ENCODE assay signal across 7 cellular contexts in the genomic region with DNA sequence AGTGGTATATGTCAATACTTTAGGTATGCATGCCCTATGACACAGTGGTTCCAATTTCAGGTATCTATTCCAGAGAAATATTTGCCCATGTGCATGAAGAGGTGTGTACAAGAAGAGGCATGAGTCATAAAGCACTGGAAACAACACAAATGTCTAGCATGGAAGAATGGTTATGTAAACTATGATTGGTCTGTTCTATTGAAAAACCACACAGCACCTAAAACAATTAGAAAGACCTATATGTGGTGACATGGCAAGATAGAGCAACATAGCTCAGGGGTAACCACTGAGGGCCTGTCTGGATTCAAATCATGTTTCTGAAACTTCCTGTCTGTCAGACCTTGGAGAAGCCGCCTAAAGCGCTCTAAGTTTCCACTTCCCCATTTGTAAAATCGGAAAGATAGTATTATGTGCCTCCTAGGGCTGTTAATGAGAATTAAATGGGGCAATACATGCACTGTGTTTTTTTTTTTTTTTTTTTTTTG.
A peak's percentile ranks its signal among the peaks of the same experiment; 100 is the strongest.
DNase-seq lines count a peak whose midpoint lies in the region; ATAC-seq and TF ChIP-seq lines count a peak whose summit lies in the region.

No MANE protein-coding gene starts in this region.

- H3K27ac ChIP-seq in MM.1S (ENCODE audit: low read length) (peak overlapping the region; percentile 3; the same call in 1 of the 2 replicates), smooth muscle cell (ENCODE audit: low read depth) (no peak overlapping the region)

- H3K27me3 Mint-ChIP-seq in activated T-helper 1 cell treated with anti-CD3 and anti-CD28 coated beads, Interleukin-12 subunit alpha, Interleukin-12 subunit beta, Interleukin-2, Interleukin-4 antibody, amounts not matched to agents 30 ng/mL and 10 ng/mL and 1 ng/mL, durations not matched to agents 14 hours and 24 hours and 36 hours (ENCODE audit: insufficient read depth) = peaks cover under 1% of the 10 kb centered on the region
- H3K27me3 Mint-ChIP-seq in glutamatergic neuron (ENCODE audit: unreplicated experiment) = no peaks in the 10 kb centered on the region

- no peak overlapping the region for H3K4me3 ChIP-seq in MM.1S (ENCODE audit: low read length)
- H3K4me3 ChIP-seq in smooth muscle cell = no peak overlapping the region

- no peak for TF ChIP-seq CTCF in MM.1S (IDR thresholded peaks at IDR 0.05; ENCODE audit: low read length)
- no peak for TF ChIP-seq CTCF in smooth muscle cell (IDR thresholded peaks at IDR 0.05; ENCODE audit: borderline replicate concordance, insufficient read depth, poor library complexity, severe bottlenecking)
- no peak for TF ChIP-seq CTCF in glutamatergic neuron (IDR thresholded peaks at IDR 0.05; ENCODE audit: partially characterized antibody, unreplicated experiment)

- H3F3A ChIP-seq in MM.1S (ENCODE audit: insufficient read depth, low read length) (peaks cover 7% of the 10 kb centered on the region), smooth muscle cell (ENCODE audit: low read depth) (no peaks in the 10 kb centered on the region)

- no peaks in the 10 kb centered on the region for H3K9me3 Mint-ChIP-seq in activated T-helper 1 cell treated with anti-CD3 and anti-CD28 coated beads, Interleukin-12 subunit alpha, Interleukin-12 subunit beta, Interleukin-2, Interleukin-4 antibody, amounts not matched to agents 30 ng/mL and 10 ng/mL and 1 ng/mL, durations not matched to agents 14 hours and 24 hours and 36 hours
- H3K9me3 Mint-ChIP-seq in glutamatergic neuron (ENCODE audit: unreplicated experiment) = no peaks in the 10 kb centered on the region

- DNase-seq in H4 (ENCODE audit: low spot score) (peak; percentile 40), MM.1S (peak; percentile 56), smooth muscle cell (lab: John Stamatoyannopoulos, UW; ENCODE audit: unreplicated experiment) (no peak), glutamatergic neuron (no peak)
- DNase-seq in activated T-helper 1 cell treated with anti-CD3 and anti-CD28 coated beads, Interleukin-12 subunit alpha, Interleukin-12 subunit beta, Interleukin-2, Interleukin-4 antibody, amounts not matched to agents 30 ng/mL and 10 ng/mL and 1 ng/mL, durations not matched to agents 14 hours and 24 hours and 36 hours (ENCODE audit: low spot score) = no peak
- DNase-seq in stimulated activated CD4-positive, alpha-beta T cell treated with anti-CD3 and anti-CD28 coated beads, TNF-alpha, amount 100 ng/mL, for 48 hours (ENCODE audit: low read depth in 3 of 3) = peak; percentile 10 to 20 (median 15)

- intact Hi-C loops in activated T-helper 1 cell treated with anti-CD3 and anti-CD28 coated beads, Interleukin-12 subunit alpha, Interleukin-12 subunit beta, Interleukin-2, Interleukin-4 antibody, amounts not matched to agents 30 ng/mL and 10 ng/mL and 1 ng/mL, durations not matched to agents 14 hours and 24 hours and 36 hours (cut with micrococcal nuclease) = loop anchor here (1.0 kb wide), 4 partner anchors 40 to 170 kb away; no protein-coding TSS in a partner anchor

- no peaks in the 10 kb centered on the region for H3K9me3 ChIP-seq in MM.1S (replicated peaks; ENCODE audit: insufficient read depth, low read length)
- no peaks in the 10 kb centered on the region for H3K9me3 ChIP-seq in smooth muscle cell (replicated peaks; ENCODE audit: low read depth)

- H3K4me1 Mint-ChIP-seq in activated T-helper 1 cell treated with anti-CD3 and anti-CD28 coated beads, Interleukin-12 subunit alpha, Interleukin-12 subunit beta, Interleukin-2, Interleukin-4 antibody, amounts not matched to agents 30 ng/mL and 10 ng/mL and 1 ng/mL, durations not matched to agents 14 hours and 24 hours and 36 hours (ENCODE audit: low read depth) = peaks cover 7% of the 10 kb centered on the region
- H3K4me1 Mint-ChIP-seq in glutamatergic neuron (ENCODE audit: low read depth, unreplicated experiment) = no peaks in the 10 kb centered on the region

- H3K79me2 ChIP-seq in MM.1S (ENCODE audit: low read length) (no peaks in the 10 kb centered on the region), smooth muscle cell (ENCODE audit: low read depth) (no peaks in the 10 kb centered on the region)

- H3K9ac ChIP-seq in MM.1S (ENCODE audit: low read length) (no peak overlapping the region), smooth muscle cell (ENCODE audit: low read depth) (no peak overlapping the region)

- H3K36me3 Mint-ChIP-seq in activated T-helper 1 cell treated with anti-CD3 and anti-CD28 coated beads, Interleukin-12 subunit alpha, Interleukin-12 subunit beta, Interleukin-2, Interleukin-4 antibody, amounts not matched to agents 30 ng/mL and 10 ng/mL and 1 ng/mL, durations not matched to agents 14 hours and 24 hours and 36 hours (ENCODE audit: low read depth) = no peaks in the 10 kb centered on the region
- H3K36me3 Mint-ChIP-seq in glutamatergic neuron (ENCODE audit: unreplicated experiment) = no peaks in the 10 kb centered on the region

- peaks cover 5% of the 10 kb centered on the region; the same call in 1 of the 2 replicates for H3K4me1 ChIP-seq in MM.1S (ENCODE audit: low read length)
- no peaks in the 10 kb centered on the region for H3K4me1 ChIP-seq in smooth muscle cell (ENCODE audit: low read depth)

- H3K27me3 ChIP-seq in MM.1S (replicated peaks; ENCODE audit: insufficient read depth, low read length) (no peaks in the 10 kb centered on the region), smooth muscle cell (ENCODE audit: low read depth) (no peaks in the 10 kb centered on the region)

- H3K36me3 ChIP-seq in MM.1S (replicated peaks; ENCODE audit: insufficient read depth, low read length) (no peaks in the 10 kb centered on the region), smooth muscle cell (ENCODE audit: low read depth) (no peaks in the 10 kb centered on the region)

- no peak overlapping the region for H3K4me3 Mint-ChIP-seq in activated T-helper 1 cell treated with anti-CD3 and anti-CD28 coated beads, Interleukin-12 subunit alpha, Interleukin-12 subunit beta, Interleukin-2, Interleukin-4 antibody, amounts not matched to agents 30 ng/mL and 10 ng/mL and 1 ng/mL, durations not matched to agents 14 hours and 24 hours and 36 hours
- H3K4me3 Mint-ChIP-seq in glutamatergic neuron (ENCODE audit: unreplicated experiment) = no peak overlapping the region

- WGBS in smooth muscle cell (ENCODE audit: low lambda C conversion rate) = 92% methylated on average over 3 of the region's 3 CpGs

- H3K4me2 ChIP-seq in MM.1S (ENCODE audit: low read depth, low read length) (peak overlapping the region; percentile 7; the same call in 1 of the 2 replicates), smooth muscle cell (no peak overlapping the region)

- H4K20me1 ChIP-seq in MM.1S (ENCODE audit: insufficient read depth, low read length) (no peaks in the 10 kb centered on the region), smooth muscle cell (ENCODE audit: low read depth) (no peaks in the 10 kb centered on the region)

- peak overlapping the region; percentile 5 for H3K27ac Mint-ChIP-seq in activated T-helper 1 cell treated with anti-CD3 and anti-CD28 coated beads, Interleukin-12 subunit alpha, Interleukin-12 subunit beta, Interleukin-2, Interleukin-4 antibody, amounts not matched to agents 30 ng/mL and 10 ng/mL and 1 ng/mL, durations not matched to agents 14 hours and 24 hours and 36 hours
- no peak overlapping the region for H3K27ac Mint-ChIP-seq in glutamatergic neuron (ENCODE audit: unreplicated experiment)

- H3K9me2 ChIP-seq in MM.1S (replicated peaks; ENCODE audit: insufficient read depth, low read length) = no peaks in the 10 kb centered on the region

- peak; percentile 96 for ATAC-seq in GM18868 (IDR thresholded peaks at IDR 0.05; ENCODE audit: unreplicated experiment)

- H2AFZ ChIP-seq in MM.1S (ENCODE audit: low read length) (no peak overlapping the region), smooth muscle cell (ENCODE audit: low read depth) (no peak overlapping the region)

Comparison
In these comparisons a context has a peak if more than half of its experiments do, and no peak if none do; other contexts are left out.
1. DNase-seq: peak in H4 (single experiment), MM.1S (single experiment) and stimulated activated CD4-positive, alpha-beta T cell treated with anti-CD3 and anti-CD28 coated beads, TNF-alpha, amount 100 ng/mL, for 48 hours (3 of 3); none in activated T-helper 1 cell treated with anti-CD3 and anti-CD28 coated beads, Interleukin-12 subunit alpha, Interleukin-12 subunit beta, Interleukin-2, Interleukin-4 antibody, amounts not matched to agents 30 ng/mL and 10 ng/mL and 1 ng/mL, durations not matched to agents 14 hours and 24 hours and 36 hours (single experiment), smooth muscle cell (single experiment) and glutamatergic neuron (single experiment).